ENCODE assay signal across 18 cellular contexts in the genomic region with DNA sequence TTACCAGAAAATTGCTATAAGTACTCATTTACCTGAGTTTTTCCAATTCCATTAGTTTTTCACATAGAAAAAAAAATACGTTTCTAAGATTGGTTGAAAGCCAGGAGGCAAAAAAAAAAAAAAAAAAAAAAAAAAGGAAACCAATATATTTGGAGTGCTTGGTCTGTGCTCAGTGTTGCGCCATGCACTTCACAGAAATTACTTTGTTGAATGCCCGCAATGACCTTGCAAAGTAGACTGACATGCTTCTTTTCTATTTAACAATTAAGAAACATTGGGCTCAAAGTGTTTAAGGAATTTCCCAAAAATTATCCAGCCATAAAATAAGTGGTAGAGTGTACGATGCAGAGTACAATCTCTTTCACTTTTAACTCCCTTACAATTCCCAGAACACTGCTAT.
"Had no signal": no experiment of that assay in that cellular context is flagged by ENCODE, and none has a peak within 500 bp of the region (broad histone marks: within the 10 kb centered on the region; RNA-seq: fewer than 3 reads in every experiment).

No MANE protein-coding gene starts in this region.

- H3K27ac ChIP-seq: body of pancreas, parathyroid adenoma, tibial artery, vagina had no signal

- H3K27me3 ChIP-seq: body of pancreas, tibial artery, vagina had no signal

- H3K36me3 ChIP-seq: tibial artery, vagina had no signal

- ATAC-seq: activated CD8-positive, alpha-beta T cell treated with anti-CD3 and anti-CD28 coated beads, Interleukin-2, amount 10 ng/mL, durations not matched to agents 7 days and 5 days; activated naive CD4-positive, alpha-beta T cell treated with anti-CD3 and anti-CD28 coated beads, Interleukin-2, amount 50 U/mL, for 72 hours; activated T-cell treated with anti-CD3 and anti-CD28 coated beads, Interleukin-2, amount 50 U/mL, for 72 hours; body of pancreas; left lobe of liver; naive thymus-derived CD8-positive, alpha-beta T cell; stimulated activated memory B cell treated with anti-CD40 and anti-IgM and Interleukin-4, amounts not matched to agents 10 μg/mL and 1 μg/mL and 100 μg/mL, for 72 hours; WTC11 had no signal

- DNase-seq: activated CD4-positive, alpha-beta T cell treated with anti-CD3 and anti-CD28 coated beads for 48 hours; activated CD8-positive, alpha-beta memory T cell treated with anti-CD3 and anti-CD28 coated beads, Interleukin-2, amount 50 U/mL, for 4 hours; activated CD8-positive, alpha-beta T cell treated with anti-CD3 and anti-CD28 coated beads, Interleukin-2, amount 10 ng/mL, durations not matched to agents 7 days and 5 days; activated gamma-delta T cell; activated T-cell treated with anti-CD3 and anti-CD28 coated beads, Interleukin-2, amount 50 U/mL, for 72 hours; body of pancreas; effector CD8-positive, alpha-beta T cell; islet precursor cell; naive thymus-derived CD8-positive, alpha-beta T cell; stimulated activated CD4-positive, alpha-beta T cell treated with anti-CD3 and anti-CD28 coated beads, Interleukin-2, amount 100 ng/mL, for 48 hours; tibial artery had no signal

- H3K36me3 Mint-ChIP-seq: activated naive CD4-positive, alpha-beta T cell treated with anti-CD3 and anti-CD28 coated beads, Interleukin-2, amount 50 U/mL, for 72 hours; memory B cell; naive thymus-derived CD8-positive, alpha-beta T cell; stimulated activated memory B cell treated with anti-CD40 and anti-IgM and Interleukin-4, amounts not matched to agents 10 μg/mL and 1 μg/mL and 100 μg/mL, for 72 hours; WTC11 had no signal

- H3K27ac Mint-ChIP-seq: activated CD8-positive, alpha-beta T cell treated with anti-CD3 and anti-CD28 coated beads, Interleukin-2, amount 10 ng/mL, durations not matched to agents 7 days and 5 days; activated naive CD4-positive, alpha-beta T cell treated with anti-CD3 and anti-CD28 coated beads, Interleukin-2, amount 50 U/mL, for 72 hours; activated T-cell treated with anti-CD3 and anti-CD28 coated beads, Interleukin-2, amount 50 U/mL, for 72 hours; memory B cell; naive thymus-derived CD8-positive, alpha-beta T cell; stimulated activated memory B cell treated with anti-CD40 and anti-IgM and Interleukin-4, amounts not matched to agents 10 μg/mL and 1 μg/mL and 100 μg/mL, for 72 hours; WTC11 had no signal

- H3K4me1 ChIP-seq: body of pancreas, parathyroid adenoma, vagina had no signal

- H3K4me1 Mint-ChIP-seq: memory B cell; naive thymus-derived CD8-positive, alpha-beta T cell; stimulated activated memory B cell treated with anti-CD40 and anti-IgM and Interleukin-4, amounts not matched to agents 10 μg/mL and 1 μg/mL and 100 μg/mL, for 72 hours had no signal

- H3K4me3 Mint-ChIP-seq: activated CD8-positive, alpha-beta T cell treated with anti-CD3 and anti-CD28 coated beads, Interleukin-2, amount 10 ng/mL, durations not matched to agents 7 days and 5 days; activated T-cell treated with anti-CD3 and anti-CD28 coated beads, Interleukin-2, amount 50 U/mL, for 72 hours; memory B cell; naive thymus-derived CD8-positive, alpha-beta T cell; stimulated activated memory B cell treated with anti-CD40 and anti-IgM and Interleukin-4, amounts not matched to agents 10 μg/mL and 1 μg/mL and 100 μg/mL, for 72 hours; WTC11 had no signal

- H3K4me3 ChIP-seq: body of pancreas, tibial artery, vagina had no signal

- H3K27me3 Mint-ChIP-seq: memory B cell; naive thymus-derived CD8-positive, alpha-beta T cell; stimulated activated memory B cell treated with anti-CD40 and anti-IgM and Interleukin-4, amounts not matched to agents 10 μg/mL and 1 μg/mL and 100 μg/mL, for 72 hours had no signal

- H3K9me3 ChIP-seq: body of pancreas, tibial artery, vagina had no signal
